Comparison of ENCODE assay signal across 14 cellular contexts in genomic region chr2:119682578-119682977, GRCh38. TPM values are rescaled to one million over a fixed set of nuclear protein-coding genes. Genes with fewer than 3 reads are reported as not detected.
DNase-seq lines count a peak whose midpoint lies in the region; ATAC-seq and TF ChIP-seq lines count a peak whose summit lies in the region.
"Had no signal": no experiment of that assay in that cellular context is flagged by ENCODE, and none has a peak within 500 bp of the region (broad histone marks: within the 10 kb centered on the region; RNA-seq: fewer than 3 reads in every experiment).

No MANE protein-coding gene starts in this region.

- ATAC-seq in GM21515 (IDR thresholded peaks at IDR 0.05; ENCODE audit: unreplicated experiment) = no peak
- no peak for ATAC-seq in HG02678 (IDR thresholded peaks at IDR 0.05; ENCODE audit: unreplicated experiment)

- H2BK120ac ChIP-seq in H9 (ENCODE audit: low read depth, low read length, poor library complexity, severe bottlenecking) = no peak overlapping the region

- no peak overlapping the region for H2BK5ac ChIP-seq in H9 (ENCODE audit: insufficient read length, low read length)

- peaks cover 8% of the 10 kb centered on the region; the same call in 1 of the 2 replicates for H3K79me2 ChIP-seq in H9 (ENCODE audit: insufficient read depth, low read length)

- H3K4ac ChIP-seq in H9 (ENCODE audit: low read depth, low read length) = no peak overlapping the region

- TF ChIP-seq CTCF in H9 (conservative IDR thresholded peaks at IDR 0.05) (no peak), RWPE1 (conservative IDR thresholded peaks at IDR 0.05; ENCODE audit: low read depth) (no peak), endodermal cell (conservative IDR thresholded peaks at IDR 0.05) (no peak), spleen (IDR thresholded peaks at IDR 0.05 in 8 of 11, conservative IDR thresholded peaks at IDR 0.05 in 3 of 11) (no peak)

- TF ChIP-seq POLR2A in spleen (IDR thresholded peaks at IDR 0.05) = no peak

- H3K27ac Mint-ChIP-seq in H9 (peak overlapping the region; percentile 9 to 87 (median 23); a peak in 5 of 7 replicates), endodermal cell (no peak overlapping the region)
- H3K27ac Mint-ChIP-seq: B cell, IgD-negative memory B cell had no signal

- H4K8ac ChIP-seq in H9 (replicated peaks; ENCODE audit: insufficient read length, low read depth, low read length) = no peak overlapping the region

- no peak overlapping the region for H3K4me2 ChIP-seq in H9 (ENCODE audit: insufficient read depth, insufficient read length, low read length)

- no peak overlapping the region for H3K27ac ChIP-seq in H9 (ENCODE audit: insufficient read length, low read depth, low read length)
- H3K27ac ChIP-seq in RWPE1 = peak overlapping the region; percentile 23
- no peak overlapping the region for H3K27ac ChIP-seq in endodermal cell (ENCODE audit: low read depth, low read length)
- H3K27ac ChIP-seq in spleen = no peak overlapping the region
- H3K27ac ChIP-seq: SJCRH30 had no signal

- H3K36me3 Mint-ChIP-seq in H9 (ENCODE audit: insufficient read depth in 1 of 3, low read depth in 3 of 3) (peaks cover 22 to 40% (median 28%) of the 10 kb centered on the region in 3 experiments), endodermal cell (ENCODE audit: low read depth) (peaks cover 20% of the 10 kb centered on the region)

- no peaks in the 10 kb centered on the region for H4K20me1 ChIP-seq in H9 (ENCODE audit: control insufficient read depth, insufficient read depth, insufficient read length)

- no peak overlapping the region for H2BK12ac ChIP-seq in H9 (ENCODE audit: insufficient read length, low read depth, low read length)

- no peak overlapping the region for H3K23ac ChIP-seq in H9 (ENCODE audit: insufficient read length, low read depth, low read length)

- H3K4me3 ChIP-seq in endodermal cell (ENCODE audit: low read length) (no peak overlapping the region), spleen (no peak overlapping the region)

- H2AFZ ChIP-seq in H9 (ENCODE audit: low read length) = no peak overlapping the region

- H3K27me3 ChIP-seq in H9 (ENCODE audit: insufficient read depth, low read length) (no peaks in the 10 kb centered on the region), endodermal cell (ENCODE audit: control insufficient read depth, insufficient read depth, low read length, poor library complexity, severe bottlenecking) (no peaks in the 10 kb centered on the region), spleen (replicated peaks in 1 of 7) (no peaks in the 10 kb centered on the region)
- H3K27me3 ChIP-seq: SJCRH30 had no signal

- no peak overlapping the region for H2BK15ac ChIP-seq in H9 (ENCODE audit: low read depth, low read length)

- H3K4me1 ChIP-seq in H9 (ENCODE audit: insufficient read depth, low read length) = peaks cover 4% of the 10 kb centered on the region
- no peaks in the 10 kb centered on the region for H3K4me1 ChIP-seq in endodermal cell (ENCODE audit: control insufficient read depth, insufficient read depth, low read length)
- H3K4me1 ChIP-seq in spleen = peaks cover 0 to 22% (median 15%) of the 10 kb centered on the region in 6 donors

- H3K27me3 Mint-ChIP-seq in H9 (ENCODE audit: low read depth) = no peaks in the 10 kb centered on the region
- no peaks in the 10 kb centered on the region for H3K27me3 Mint-ChIP-seq in endodermal cell (ENCODE audit: insufficient read depth)
- H3K27me3 Mint-ChIP-seq: B cell, IgD-negative memory B cell had no signal

- no CpG with 5 or more reads among the region's 8 CpGs for WGBS in H9 (ENCODE audit: extremely low coverage, insufficient read length, low lambda C conversion rate)
- WGBS in endodermal cell (ENCODE audit: insufficient coverage in 1 of 2, insufficient read length in 1 of 2), 2 experiments = 96 to 97% methylated on average over 5 to 8 of the region's 8 CpGs
- WGBS in spleen, 5 donors = 91 to 95% (median 92%) methylated on average over 6 to 8 of the region's 8 CpGs

- DNase-seq in H9 (no peak), RWPE1 (ENCODE audit: low spot score) (no peak), endodermal cell (peak; percentile 33), spleen (peak; percentile 61), iPS-NIHi11 (ENCODE audit: low spot score) (no peak)
- DNase-seq: CD4-positive, CD25-positive, alpha-beta regulatory T cell; H7; NCI-H187 treated with DMSO at 0.1 percent for 48 hours; NCI-H774; SJCRH30 had no signal

- H3K4me1 Mint-ChIP-seq in H9 (peaks cover 44 to 45% of the 10 kb centered on the region in 2 experiments), endodermal cell (peaks cover 39% of the 10 kb centered on the region)

- H3K9me3 Mint-ChIP-seq in H9 = peaks cover 0 to 3% of the 10 kb centered on the region in 2 experiments; a peak in 1 of 5 replicates
- no peaks in the 10 kb centered on the region for H3K9me3 Mint-ChIP-seq in endodermal cell
- H3K9me3 Mint-ChIP-seq: IgD-negative memory B cell had no signal

- no peak overlapping the region for H4K5ac ChIP-seq in H9 (ENCODE audit: insufficient read length, low read depth, low read length)

- H3K36me3 ChIP-seq in endodermal cell (ENCODE audit: control insufficient read depth, insufficient read depth, low read length) (peaks cover 17% of the 10 kb centered on the region), spleen (peaks cover 0 to 29% (median 14%) of the 10 kb centered on the region in 6 donors)

- H3K4me3 Mint-ChIP-seq in H9 = no peak overlapping the region
- no peak overlapping the region for H3K4me3 Mint-ChIP-seq in endodermal cell
- H3K4me3 Mint-ChIP-seq: B cell had no signal

- intact Hi-C loops in spleen (cut with DNase I; ENCODE audit: low total_unique reads) = no loop called here

- H3K9ac ChIP-seq in H9 (ENCODE audit: extremely low read depth, insufficient read length, low read length) = no peak overlapping the region
- H3K9ac ChIP-seq in endodermal cell (ENCODE audit: extremely low read depth, low read length, poor library complexity, severe bottlenecking) = no peak overlapping the region

- H3K9me3 ChIP-seq in H9 (ENCODE audit: control insufficient read depth, low read depth, low read length) (no peaks in the 10 kb centered on the region), endodermal cell (ENCODE audit: control insufficient read depth, low read length) (no peaks in the 10 kb centered on the region), spleen (no peaks in the 10 kb centered on the region)
- H3K9me3 ChIP-seq: SJCRH30 had no signal

- no peak overlapping the region for H3K18ac ChIP-seq in H9 (ENCODE audit: insufficient read length, low read depth, low read length)

- H3K23me2 ChIP-seq in H9 (ENCODE audit: insufficient read length, low read depth, low read length, poor library complexity, severe bottlenecking) = peaks cover 7% of the 10 kb centered on the region

- H3K14ac ChIP-seq in H9 (ENCODE audit: insufficient read depth, low read length) = no peak overlapping the region

- no peak overlapping the region for H4K91ac ChIP-seq in H9 (ENCODE audit: insufficient read length, low read depth, low read length)

- no peak overlapping the region for H2BK20ac ChIP-seq in H9 (ENCODE audit: low read depth, low read length, poor library complexity, severe bottlenecking)

- no peak overlapping the region for H3T11ph ChIP-seq in H9 (ENCODE audit: low read length)

- CTCF ChIA-PET in RWPE1 (lab: Yijun Ruan, JAX) = no interaction called here

- peaks cover 3% of the 10 kb centered on the region for H3K79me1 ChIP-seq in H9 (ENCODE audit: insufficient read depth, low read depth, low read length, poor library complexity, severe bottlenecking)

- no peak overlapping the region for H3K56ac ChIP-seq in H9 (ENCODE audit: insufficient read length, low read depth, low read length)

- no peak overlapping the region for H2AK5ac ChIP-seq in H9 (ENCODE audit: insufficient read length, low read length)

- POLR2A ChIA-PET in RWPE1 (lab: Yijun Ruan, JAX; ENCODE audit: low non-redundant PET) = no interaction called here

RNA-seq across cellular contexts. Expression of gene TMEM177, which starts 3.6 kb away (rescaled TPM):
- total RNA-seq in H9 (2021) = 26.4 and 28.4 TPM in 2 replicates
- total RNA-seq in endodermal cell = 10 to 100 TPM; 26.8 to 28.6 TPM
- 22.7 TPM for polyA plus RNA-seq in endodermal cell (2013, experiment 1 of 2)
- 18.5 TPM for polyA plus RNA-seq in endodermal cell (2013, experiment 2 of 2)
- total RNA-seq in spleen = 1 to 10 TPM; 6.6 to 9.5 (median 7.5) TPM
- polyA plus RNA-seq in spleen = 1 to 10 TPM; 3.7 to 8.2 (median 8.0) TPM

Comparison
In these comparisons a context has a peak if more than half of its experiments do, and no peak if none do; other contexts are left out.
1. DNase-seq: peak in endodermal cell (single experiment) and spleen (single experiment); none in H9 (single experiment), RWPE1 (single experiment) and iPS-NIHi11 (single experiment).